8 cellular contexts compared by ENCODE assay signal in genomic region chr4:13627185-13627605, GRCh38. TPM values are rescaled to one million over a fixed set of nuclear protein-coding genes. Genes with fewer than 3 reads are reported as not detected.
DNase-seq lines count a peak whose midpoint lies in the region; ATAC-seq and TF ChIP-seq lines count a peak whose summit lies in the region.

No MANE protein-coding gene starts in this region.

- CTCF ChIA-PET in Calu3 (lab: Charles Lee): no interaction called here

- TF ChIP-seq CTCF in Calu3 (IDR thresholded peaks at IDR 0.05; ENCODE audit: unreplicated experiment) (no peak), right atrium auricular region (IDR thresholded peaks at IDR 0.05) (no peak)

- H3K27me3 Mint-ChIP-seq in Calu3 (ENCODE audit: unreplicated experiment): no peaks in the 10 kb centered on the region
- peaks cover 4% of the 10 kb centered on the region for H3K27me3 Mint-ChIP-seq in activated T-helper 1 cell treated with anti-CD3 and anti-CD28 coated beads, Interleukin-12 subunit alpha, Interleukin-12 subunit beta, Interleukin-2, Interleukin-4 antibody, amounts not matched to agents 30 ng/mL and 10 ng/mL and 1 ng/mL, durations not matched to agents 14 hours and 24 hours and 36 hours (ENCODE audit: insufficient read depth)

- intact Hi-C loops in Calu3 (cut with micrococcal nuclease; ENCODE audit: unreplicated experiment): no loop called here
- intact Hi-C loops in activated T-helper 1 cell treated with anti-CD3 and anti-CD28 coated beads, Interleukin-12 subunit alpha, Interleukin-12 subunit beta, Interleukin-2, Interleukin-4 antibody, amounts not matched to agents 30 ng/mL and 10 ng/mL and 1 ng/mL, durations not matched to agents 14 hours and 24 hours and 36 hours (cut with micrococcal nuclease): loop anchor here (2.0 kb wide), 3 partner anchors 78 to 1376 kb away; partner anchors contain the start of gene CPEB2

- H3K9me3 ChIP-seq in HUES64 (ENCODE audit: insufficient read depth, low read depth, low read length): no peaks in the 10 kb centered on the region
- H3K9me3 ChIP-seq in right atrium auricular region: no peaks in the 10 kb centered on the region
- no peaks in the 10 kb centered on the region for H3K9me3 ChIP-seq in skeletal muscle tissue (ENCODE audit: control insufficient read depth in 3 of 3, low read length in 3 of 3)

- H3K4me1 ChIP-seq in HUES64 (ENCODE audit: insufficient read depth, low read length): peaks cover 10% of the 10 kb centered on the region; the same call in 1 of the 2 replicates
- H3K4me1 ChIP-seq in right atrium auricular region: peaks cover 0 to 22% of the 10 kb centered on the region in 2 donors
- peaks cover 11 to 30% (median 21%) of the 10 kb centered on the region in 3 donors for H3K4me1 ChIP-seq in skeletal muscle tissue (ENCODE audit: control insufficient read depth in 3 of 3, insufficient read depth in 3 of 3, low read length in 3 of 3)

- H3K4me3 ChIP-seq in HUES64 (ENCODE audit: low read length): peak overlapping the region; percentile 92
- H3K4me3 ChIP-seq in right atrium auricular region: peak overlapping the region; percentile 58 to 89
- peak overlapping the region; percentile 97 to 99 (median 97) for H3K4me3 ChIP-seq in skeletal muscle tissue (ENCODE audit: low read length in 3 of 3)

- H3K9ac ChIP-seq in HUES64 (ENCODE audit: low read depth, low read length): peak overlapping the region; percentile 88
- H3K9ac ChIP-seq in skeletal muscle tissue (ENCODE audit: low read depth in 1 of 3, low read length in 3 of 3): peak overlapping the region; percentile 97 to 99 (median 97)

- peak overlapping the region; percentile 83; the same call in 1 of the 2 replicates for H3K27ac ChIP-seq in HUES64 (ENCODE audit: low read depth, low read length)
- peak overlapping the region; percentile 94 to 96 for H3K27ac ChIP-seq in right atrium auricular region
- peak overlapping the region; percentile 91 for H3K27ac ChIP-seq in skeletal muscle tissue (ENCODE audit: low read depth, low read length)

- peaks cover 2% of the 10 kb centered on the region; the same call in 1 of the 2 replicates for H3K36me3 ChIP-seq in HUES64 (ENCODE audit: insufficient read depth, low read length)
- no peaks in the 10 kb centered on the region for H3K36me3 ChIP-seq in right atrium auricular region
- no peaks in the 10 kb centered on the region for H3K36me3 ChIP-seq in skeletal muscle tissue (ENCODE audit: control insufficient read depth in 3 of 3, insufficient read depth in 3 of 3, low read length in 3 of 3)

- no peaks in the 10 kb centered on the region for H3K9me3 Mint-ChIP-seq in Calu3 (ENCODE audit: low read depth, unreplicated experiment)
- H3K9me3 Mint-ChIP-seq in activated T-helper 1 cell treated with anti-CD3 and anti-CD28 coated beads, Interleukin-12 subunit alpha, Interleukin-12 subunit beta, Interleukin-2, Interleukin-4 antibody, amounts not matched to agents 30 ng/mL and 10 ng/mL and 1 ng/mL, durations not matched to agents 14 hours and 24 hours and 36 hours: no peaks in the 10 kb centered on the region

- under 1% methylated on average over 45 of the region's 45 CpGs for WGBS in HUES64

- BruUV-seq in Calu3 (replicated peaks; lab: Mats Ljungman, UMichigan): no TSS peak

- peak overlapping the region; percentile 81 for H3K4me3 Mint-ChIP-seq in Calu3 (ENCODE audit: low read depth, unreplicated experiment)
- peak overlapping the region; percentile 99 for H3K4me3 Mint-ChIP-seq in activated T-helper 1 cell treated with anti-CD3 and anti-CD28 coated beads, Interleukin-12 subunit alpha, Interleukin-12 subunit beta, Interleukin-2, Interleukin-4 antibody, amounts not matched to agents 30 ng/mL and 10 ng/mL and 1 ng/mL, durations not matched to agents 14 hours and 24 hours and 36 hours

- peaks cover 10% of the 10 kb centered on the region for H3K4me1 Mint-ChIP-seq in Calu3 (ENCODE audit: low read depth, unreplicated experiment)
- H3K4me1 Mint-ChIP-seq in activated T-helper 1 cell treated with anti-CD3 and anti-CD28 coated beads, Interleukin-12 subunit alpha, Interleukin-12 subunit beta, Interleukin-2, Interleukin-4 antibody, amounts not matched to agents 30 ng/mL and 10 ng/mL and 1 ng/mL, durations not matched to agents 14 hours and 24 hours and 36 hours (ENCODE audit: low read depth): peaks cover 34% of the 10 kb centered on the region

- H3K36me3 Mint-ChIP-seq in Calu3 (ENCODE audit: insufficient read depth, unreplicated experiment): peaks cover 23% of the 10 kb centered on the region
- H3K36me3 Mint-ChIP-seq in activated T-helper 1 cell treated with anti-CD3 and anti-CD28 coated beads, Interleukin-12 subunit alpha, Interleukin-12 subunit beta, Interleukin-2, Interleukin-4 antibody, amounts not matched to agents 30 ng/mL and 10 ng/mL and 1 ng/mL, durations not matched to agents 14 hours and 24 hours and 36 hours (ENCODE audit: low read depth): peaks cover 12% of the 10 kb centered on the region

- peak overlapping the region; percentile 95 for H3K27ac Mint-ChIP-seq in Calu3 (ENCODE audit: unreplicated experiment)
- H3K27ac Mint-ChIP-seq in activated T-helper 1 cell treated with anti-CD3 and anti-CD28 coated beads, Interleukin-12 subunit alpha, Interleukin-12 subunit beta, Interleukin-2, Interleukin-4 antibody, amounts not matched to agents 30 ng/mL and 10 ng/mL and 1 ng/mL, durations not matched to agents 14 hours and 24 hours and 36 hours: peak overlapping the region; percentile 98

- DNase-seq in Calu3 (no peak), right atrium auricular region (ENCODE audit: low spot score) (no peak), putamen (ENCODE audit: low spot score) (no peak), GDM1 (lab: John Stamatoyannopoulos, UW) (no peak)
- no peak for DNase-seq in activated T-helper 1 cell treated with anti-CD3 and anti-CD28 coated beads, Interleukin-12 subunit alpha, Interleukin-12 subunit beta, Interleukin-2, Interleukin-4 antibody, amounts not matched to agents 30 ng/mL and 10 ng/mL and 1 ng/mL, durations not matched to agents 14 hours and 24 hours and 36 hours (ENCODE audit: low spot score)

- H3K27me3 ChIP-seq in HUES64 (ENCODE audit: insufficient read depth, low read length) (no peaks in the 10 kb centered on the region), right atrium auricular region (no peaks in the 10 kb centered on the region), skeletal muscle tissue (ENCODE audit: control insufficient read depth in 3 of 3, insufficient read depth in 3 of 3, low read length in 3 of 3) (no peaks in the 10 kb centered on the region)

- peak; percentile 34 for ATAC-seq in GM21381 (IDR thresholded peaks at IDR 0.05; ENCODE audit: unreplicated experiment)

RNA-seq across cellular contexts. Expression of gene BOD1L1, which starts 0.3 kb away (rescaled TPM):
- total RNA-seq in Calu3 (2022): 25.3 and 25.7 TPM in 2 replicates
- 16.3 TPM for polyA plus RNA-seq in HUES64 (2013, experiment 1 of 2)
- polyA plus RNA-seq in HUES64 (2013, experiment 2 of 2): 20.5 TPM
- total RNA-seq in activated T-helper 1 cell treated with anti-CD3 and anti-CD28 coated beads, Interleukin-12 subunit alpha, Interleukin-12 subunit beta, Interleukin-2, Interleukin-4 antibody, amounts not matched to agents 30 ng/mL and 10 ng/mL and 1 ng/mL, durations not matched to agents 14 hours and 24 hours and 36 hours: 40.1 and 40.4 TPM in 2 replicates
- total RNA-seq in right atrium auricular region: 10 to 100 TPM; 16.2 to 20.0 TPM
- total RNA-seq in skeletal muscle tissue: 15.1 TPM
